ENCODE assay signal across 21 cellular contexts in genomic region chr13:51063909-51064308, GRCh38. TPM values are rescaled to one million over a fixed set of nuclear protein-coding genes. Genes with fewer than 3 reads are reported as not detected.
DNase-seq lines count a peak whose midpoint lies in the region; ATAC-seq and TF ChIP-seq lines count a peak whose summit lies in the region.
"Had no signal": no experiment of that assay in that cellular context is flagged by ENCODE, and none has a peak within 500 bp of the region (broad histone marks: within the 10 kb centered on the region; RNA-seq: fewer than 3 reads in every experiment).

No MANE protein-coding gene starts in this region.

- no peak overlapping the region for H3K4me3 Mint-ChIP-seq in brain
- H3K4me3 Mint-ChIP-seq: CD4-positive, alpha-beta memory T cell had no signal

- H4K8ac ChIP-seq in mesenchymal stem cell (ENCODE audit: low read length), result no peak overlapping the region

- H3K18ac ChIP-seq in mesenchymal stem cell (ENCODE audit: low read depth in 1 of 2, low read length in 2 of 2), result no peak overlapping the region

- no peak overlapping the region for H2BK5ac ChIP-seq in mesenchymal stem cell (ENCODE audit: low read depth, low read length, poor library complexity, severe bottlenecking)

- no peak overlapping the region for H2BK12ac ChIP-seq in mesenchymal stem cell (ENCODE audit: low read length in 2 of 2)

- no peak overlapping the region for H2BK15ac ChIP-seq in mesenchymal stem cell (ENCODE audit: low read depth, poor library complexity, severe bottlenecking)

- H3K36me3 ChIP-seq in spleen (no peaks in the 10 kb centered on the region), mesenchymal stem cell (ENCODE audit: control insufficient read depth in 1 of 2, insufficient read depth in 2 of 2, low read depth in 1 of 2, low read length in 2 of 2) (no peaks in the 10 kb centered on the region)

- no peak overlapping the region for H3K4ac ChIP-seq in mesenchymal stem cell (ENCODE audit: low read depth in 1 of 2, low read length in 2 of 2)

- H3K4me3 ChIP-seq in spleen, result no peak overlapping the region
- H3K4me3 ChIP-seq in mesenchymal stem cell (ENCODE audit: insufficient read depth in 1 of 2, low read depth in 1 of 2, low read length in 2 of 2), result no peak overlapping the region

- H4K91ac ChIP-seq in mesenchymal stem cell (ENCODE audit: low read length), result no peak overlapping the region

- H3K27me3 Mint-ChIP-seq in brain, result peaks cover 4% of the 10 kb centered on the region

- no peak overlapping the region for H3K4me2 ChIP-seq in mesenchymal stem cell (ENCODE audit: low read length, poor library complexity, severe bottlenecking)

- H3K9me3 Mint-ChIP-seq in brain, result no peaks in the 10 kb centered on the region
- H3K9me3 Mint-ChIP-seq: CD4-positive, alpha-beta memory T cell had no signal

- no peak overlapping the region for H2AK5ac ChIP-seq in mesenchymal stem cell (ENCODE audit: low read length, severe bottlenecking)

- no peaks in the 10 kb centered on the region for H3K9me3 ChIP-seq in spleen
- H3K9me3 ChIP-seq in mesenchymal stem cell (ENCODE audit: control insufficient read depth, low read length), result no peaks in the 10 kb centered on the region

- H2AFZ ChIP-seq in mesenchymal stem cell (ENCODE audit: low read depth, low read length), result no peak overlapping the region

- no peaks in the 10 kb centered on the region for H3K36me3 Mint-ChIP-seq in brain
- H3K36me3 Mint-ChIP-seq: CD4-positive, alpha-beta memory T cell had no signal

- ATAC-seq in left lobe of liver, result peak; percentile 51
- no peak for ATAC-seq in HG02759 (IDR thresholded peaks at IDR 0.05; ENCODE audit: unreplicated experiment)

- H3K4me1 ChIP-seq in spleen (peaks cover 6 to 58% (median 26%) of the 10 kb centered on the region in 6 donors), mesenchymal stem cell (ENCODE audit: control insufficient read depth, insufficient read depth, low read depth, low read length) (peaks cover 6% of the 10 kb centered on the region)

- intact Hi-C loops in spleen (cut with DNase I; ENCODE audit: low total_unique reads), result loop anchor here (10.0 kb wide), 1 partner anchor 1089 kb away; no protein-coding TSS in a partner anchor

- TF ChIP-seq CTCF in brain (conservative IDR thresholded peaks at IDR 0.05), result no peak
- no peak for TF ChIP-seq CTCF in spleen (IDR thresholded peaks at IDR 0.05 in 8 of 11, conservative IDR thresholded peaks at IDR 0.05 in 3 of 11)

- no peak overlapping the region for H3K23ac ChIP-seq in mesenchymal stem cell (ENCODE audit: low read length in 2 of 2)

- H3K14ac ChIP-seq in mesenchymal stem cell (ENCODE audit: low read length in 2 of 2), result no peak overlapping the region

- H3K27ac ChIP-seq in spleen (peak overlapping the region in 5 of 8 donors; percentile 3 to 84 (median 37)), mesenchymal stem cell (ENCODE audit: low read length, poor library complexity, severe bottlenecking) (no peak overlapping the region)

- H3K4me1 Mint-ChIP-seq in brain, result peaks cover 68% of the 10 kb centered on the region

- H3K79me1 ChIP-seq in mesenchymal stem cell (replicated peaks; ENCODE audit: low read length, poor library complexity, severe bottlenecking), result no peaks in the 10 kb centered on the region

- H2BK120ac ChIP-seq in mesenchymal stem cell (ENCODE audit: low read depth, low read length), result no peak overlapping the region

- H3K27me3 ChIP-seq in spleen (replicated peaks in 1 of 7), result peaks cover 0 to 21% (median 0%) of the 10 kb centered on the region in 7 donors
- peaks cover 16 to 37% of the 10 kb centered on the region in 2 experiments for H3K27me3 ChIP-seq in mesenchymal stem cell (ENCODE audit: control insufficient read depth in 1 of 2, insufficient read depth in 1 of 2, low read length in 2 of 2)

- peak; percentile 52 for DNase-seq in NCI-H69 (lab: John Stamatoyannopoulos, UW)
- DNase-seq in left lobe of liver (ENCODE audit: low spot score), result no peak
- no peak for DNase-seq in spleen
- DNase-seq in NOMO-1 treated with dmso at 0.1 percent for 144 hours (lab: John Stamatoyannopoulos, UW; ENCODE audit: unreplicated experiment), result no peak
- no peak for DNase-seq in EL
- DNase-seq in mesenchymal stem cell, result no peak
- DNase-seq: C1 segment of cervical spinal cord; Calu3; CD4-positive, alpha-beta memory T cell; COR-L47; DMS53; DMS79 treated with DMSO at 0.1 percent for 48 hours; GOT3; H7; HCEC 1CT had no signal

- peak overlapping the region in 3 of 5 experiments; percentile 8 to 85 (median 63) for H3K27ac Mint-ChIP-seq in brain

- no peak for TF ChIP-seq POLR2A in spleen (IDR thresholded peaks at IDR 0.05)

- 74 to 80% (median 76%) methylated on average over 3 of the region's 3 CpGs for WGBS in spleen, 5 donors
- WGBS in mesenchymal stem cell, result 100% methylated on average over 1 of the region's 3 CpGs

- H3K9ac ChIP-seq in mesenchymal stem cell (ENCODE audit: low read length), result no peak overlapping the region

RNA-seq across cellular contexts. Expression of gene C13orf42, which starts 47.2 kb away (rescaled TPM):
- polyA plus RNA-seq in brain (ENCODE audit: insufficient read depth, low read depth, low replicate concordance) (not detected), spleen (under 1 TPM in 2 of 3 donors, not detected in 1; 0.03 to 0.28 TPM)
- total RNA-seq in left lobe of liver (not detected), spleen (under 1 TPM in 3 of 7 donors, not detected in 4; 0.33 to 0.60 (median 0.43) TPM)
- polyA plus RNA-seq in mesenchymal stem cell (2013, experiment 1 of 2), result not detected
- polyA plus RNA-seq in mesenchymal stem cell (2013, experiment 2 of 2), result not detected
- total RNA-seq: A172; A673; Calu3; CD4-positive, alpha-beta memory T cell; Daoy had no signal
- polyA plus RNA-seq: BJ; CD4-positive, alpha-beta memory T cell had no signal
